9 cellular contexts compared by ENCODE assay signal in the genomic region with DNA sequence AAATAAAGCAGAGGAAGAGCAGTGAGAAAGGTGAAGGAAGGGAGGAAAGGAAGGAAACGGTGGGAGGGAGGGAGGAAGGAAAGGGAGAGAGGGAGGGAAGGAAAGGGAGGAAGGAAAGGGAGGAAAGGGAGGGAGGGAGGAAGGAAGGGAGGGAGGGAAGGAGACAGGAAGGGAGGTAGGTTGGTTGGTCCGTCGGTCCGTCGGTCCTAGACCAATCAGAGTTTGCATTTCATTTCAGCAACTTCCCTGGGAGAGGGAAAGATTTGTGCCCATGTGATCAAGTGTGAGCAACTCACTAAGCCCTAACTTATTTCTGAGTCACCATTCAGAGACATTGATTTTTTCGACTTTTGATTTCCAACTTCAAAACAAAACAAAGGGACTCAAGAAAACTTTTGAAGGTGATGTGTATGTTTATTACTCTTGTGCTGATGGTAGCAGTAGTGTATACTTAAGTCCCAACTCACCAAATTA. TPM values are rescaled to one million over a fixed set of nuclear protein-coding genes. Genes with fewer than 3 reads are reported as not detected.
DNase-seq lines count a peak whose midpoint lies in the region; ATAC-seq lines count a peak whose summit lies in the region.
"Had no signal": no experiment of that assay in that cellular context is flagged by ENCODE, and none has a peak within 500 bp of the region (broad histone marks: within the 10 kb centered on the region; RNA-seq: fewer than 3 reads in every experiment).

No MANE protein-coding gene starts in this region.

- peak overlapping the region; percentile 91 for H3K27ac Mint-ChIP-seq in activated CD4-positive, alpha-beta T cell treated with anti-CD3 and anti-CD28 coated beads, Interleukin-2, amount 10 ng/mL, durations not matched to agents 7 days and 5 days
- peak overlapping the region; percentile 77 for H3K27ac Mint-ChIP-seq in activated CD8-positive, alpha-beta T cell treated with anti-CD3 and anti-CD28 coated beads, Interleukin-2, amount 10 ng/mL, durations not matched to agents 7 days and 5 days

- ATAC-seq in activated CD8-positive, alpha-beta T cell treated with anti-CD3 and anti-CD28 coated beads, Interleukin-2, amount 10 ng/mL, durations not matched to agents 7 days and 5 days, result peak; percentile 43
- ATAC-seq in left cardiac atrium (peak; percentile 65 to 73), HG03432 (IDR thresholded peaks at IDR 0.05; ENCODE audit: unreplicated experiment) (no peak)

- no peaks in the 10 kb centered on the region for H3K9me3 Mint-ChIP-seq in activated CD4-positive, alpha-beta T cell treated with anti-CD3 and anti-CD28 coated beads, Interleukin-2, amount 10 ng/mL, durations not matched to agents 7 days and 5 days
- no peaks in the 10 kb centered on the region for H3K9me3 Mint-ChIP-seq in activated CD8-positive, alpha-beta T cell treated with anti-CD3 and anti-CD28 coated beads, Interleukin-2, amount 10 ng/mL, durations not matched to agents 7 days and 5 days (ENCODE audit: insufficient read depth)
- H3K9me3 Mint-ChIP-seq: neural crest cell had no signal

- peak; percentile 21 for DNase-seq in activated CD4-positive, alpha-beta T cell treated with anti-CD3 and anti-CD28 coated beads, Interleukin-2, amount 10 ng/mL, durations not matched to agents 7 days and 5 days
- DNase-seq in activated CD4-positive, alpha-beta T cell treated with anti-CD3 and anti-CD28 coated beads, Interleukin-2, amount 50 U/mL, for 4 hours, result no peak
- DNase-seq in activated CD8-positive, alpha-beta T cell treated with anti-CD3 and anti-CD28 coated beads, Interleukin-2, amount 10 ng/mL, durations not matched to agents 7 days and 5 days, result no peak
- DNase-seq in left cardiac atrium (no peak), stromal cell of bone marrow (ENCODE audit: low read depth) (peak; percentile 79), NCI-H187 treated with DMSO at 0.1 percent for 48 hours (lab: John Stamatoyannopoulos, UW) (no peak), Ammon's horn (ENCODE audit: low spot score) (no peak)

- intact Hi-C loops in left cardiac atrium (cut with DNase I), result loop anchor here (5.0 to 10.0 kb wide), 3 partner anchors 129 to 189 kb away; no protein-coding TSS in a partner anchor

- H3K36me3 Mint-ChIP-seq in activated CD4-positive, alpha-beta T cell treated with anti-CD3 and anti-CD28 coated beads, Interleukin-2, amount 10 ng/mL, durations not matched to agents 7 days and 5 days (ENCODE audit: low read depth), result peaks cover 26% of the 10 kb centered on the region
- H3K36me3 Mint-ChIP-seq in activated CD8-positive, alpha-beta T cell treated with anti-CD3 and anti-CD28 coated beads, Interleukin-2, amount 10 ng/mL, durations not matched to agents 7 days and 5 days (ENCODE audit: low read depth), result peaks cover 31% of the 10 kb centered on the region

- H3K4me1 Mint-ChIP-seq in activated CD4-positive, alpha-beta T cell treated with anti-CD3 and anti-CD28 coated beads, Interleukin-2, amount 10 ng/mL, durations not matched to agents 7 days and 5 days, result peaks cover 42% of the 10 kb centered on the region
- peaks cover 34% of the 10 kb centered on the region for H3K4me1 Mint-ChIP-seq in activated CD8-positive, alpha-beta T cell treated with anti-CD3 and anti-CD28 coated beads, Interleukin-2, amount 10 ng/mL, durations not matched to agents 7 days and 5 days (ENCODE audit: low read depth)

- POLR2A ChIA-PET in activated CD4-positive, alpha-beta T cell treated with anti-CD3 and anti-CD28 coated beads, Interleukin-2, amount 10 ng/mL, durations not matched to agents 7 days and 5 days (lab: Charles Lee), result no interaction called here
- POLR2A ChIA-PET in activated CD8-positive, alpha-beta T cell treated with anti-CD3 and anti-CD28 coated beads, Interleukin-2, amount 10 ng/mL, durations not matched to agents 7 days and 5 days (lab: Charles Lee), result interaction anchor here (1.6 kb wide), 1 partner anchor 180 kb away, joined by 7 read pairs; a partner anchor contains a TSS

- no peak overlapping the region for H3K4me3 Mint-ChIP-seq in activated CD4-positive, alpha-beta T cell treated with anti-CD3 and anti-CD28 coated beads, Interleukin-2, amount 10 ng/mL, durations not matched to agents 7 days and 5 days
- peak overlapping the region; percentile 6 for H3K4me3 Mint-ChIP-seq in activated CD8-positive, alpha-beta T cell treated with anti-CD3 and anti-CD28 coated beads, Interleukin-2, amount 10 ng/mL, durations not matched to agents 7 days and 5 days
- H3K4me3 Mint-ChIP-seq: neural crest cell had no signal

- no peaks in the 10 kb centered on the region for H3K27me3 Mint-ChIP-seq in activated CD4-positive, alpha-beta T cell treated with anti-CD3 and anti-CD28 coated beads, Interleukin-2, amount 10 ng/mL, durations not matched to agents 7 days and 5 days
- no peaks in the 10 kb centered on the region for H3K27me3 Mint-ChIP-seq in activated CD8-positive, alpha-beta T cell treated with anti-CD3 and anti-CD28 coated beads, Interleukin-2, amount 10 ng/mL, durations not matched to agents 7 days and 5 days (ENCODE audit: low read depth)

- CTCF ChIA-PET in activated CD4-positive, alpha-beta T cell treated with anti-CD3 and anti-CD28 coated beads, Interleukin-2, amount 10 ng/mL, durations not matched to agents 7 days and 5 days (lab: Charles Lee), result interaction anchor here (0.7 to 2.5 kb wide), 7 partner anchors 9 to 181 kb away, joined by 3 to 18 read pairs (median 5); a partner anchor contains a TSS
- CTCF ChIA-PET in activated CD8-positive, alpha-beta T cell treated with anti-CD3 and anti-CD28 coated beads, Interleukin-2, amount 10 ng/mL, durations not matched to agents 7 days and 5 days (lab: Charles Lee), result interaction anchor here (1.2 to 3.2 kb wide), 8 partner anchors 15 to 181 kb away, joined by 3 to 27 read pairs (median 11); a partner anchor contains a TSS

RNA-seq across cellular contexts. Expression of a gene that starts 18.8 kb away (rescaled TPM):
- total RNA-seq in activated CD4-positive, alpha-beta T cell treated with anti-CD3 and anti-CD28 coated beads, Interleukin-2, amount 10 ng/mL, durations not matched to agents 7 days and 5 days, result 10 to 100 TPM; 37.2 to 38.3 TPM
- total RNA-seq in activated CD8-positive, alpha-beta T cell treated with anti-CD3 and anti-CD28 coated beads, Interleukin-2, amount 10 ng/mL, durations not matched to agents 7 days and 5 days, result 10 to 100 TPM; 45.5 to 46.6 TPM
- 10 to 100 TPM; 31.0 to 41.5 TPM for total RNA-seq in left cardiac atrium

RNA-seq across cellular contexts. Expression of a gene that starts 43.7 kb away (rescaled TPM):
- total RNA-seq in activated CD4-positive, alpha-beta T cell treated with anti-CD3 and anti-CD28 coated beads, Interleukin-2, amount 10 ng/mL, durations not matched to agents 7 days and 5 days, result 100 to 1,000 TPM; 116 to 124 TPM
- total RNA-seq in activated CD8-positive, alpha-beta T cell treated with anti-CD3 and anti-CD28 coated beads, Interleukin-2, amount 10 ng/mL, durations not matched to agents 7 days and 5 days, result 10 to 100 TPM; 85.2 to 90.5 TPM
- total RNA-seq in left cardiac atrium, result 10 to 100 TPM in 1 of 2 donors, 1 to 10 TPM in 1; 4.3 to 12.2 TPM

Comparison
In these comparisons a context has a peak if more than half of its experiments do, and no peak if none do; other contexts are left out.
1. DNase-seq: peak in activated CD4-positive, alpha-beta T cell treated with anti-CD3 and anti-CD28 coated beads, Interleukin-2, amount 10 ng/mL, durations not matched to agents 7 days and 5 days (single experiment) and stromal cell of bone marrow (single experiment); none in activated CD4-positive, alpha-beta T cell treated with anti-CD3 and anti-CD28 coated beads, Interleukin-2, amount 50 U/mL, for 4 hours (0 of 2), activated CD8-positive, alpha-beta T cell treated with anti-CD3 and anti-CD28 coated beads, Interleukin-2, amount 10 ng/mL, durations not matched to agents 7 days and 5 days (single experiment), left cardiac atrium (single experiment), NCI-H187 treated with DMSO at 0.1 percent for 48 hours (single experiment) and Ammon's horn (single experiment).
2. RNA of a gene that starts 43.7 kb away (total RNA-seq): 116 to 124 TPM in activated CD4-positive, alpha-beta T cell treated with anti-CD3 and anti-CD28 coated beads, Interleukin-2, amount 10 ng/mL, durations not matched to agents 7 days and 5 days and 85.2 to 90.5 TPM in activated CD8-positive, alpha-beta T cell treated with anti-CD3 and anti-CD28 coated beads, Interleukin-2, amount 10 ng/mL, durations not matched to agents 7 days and 5 days; 4.3 to 12.2 TPM in left cardiac atrium; every median in the first group is over 4 times any median in the second.